ENCODE assay signal across 11 cellular contexts in the genomic region with DNA sequence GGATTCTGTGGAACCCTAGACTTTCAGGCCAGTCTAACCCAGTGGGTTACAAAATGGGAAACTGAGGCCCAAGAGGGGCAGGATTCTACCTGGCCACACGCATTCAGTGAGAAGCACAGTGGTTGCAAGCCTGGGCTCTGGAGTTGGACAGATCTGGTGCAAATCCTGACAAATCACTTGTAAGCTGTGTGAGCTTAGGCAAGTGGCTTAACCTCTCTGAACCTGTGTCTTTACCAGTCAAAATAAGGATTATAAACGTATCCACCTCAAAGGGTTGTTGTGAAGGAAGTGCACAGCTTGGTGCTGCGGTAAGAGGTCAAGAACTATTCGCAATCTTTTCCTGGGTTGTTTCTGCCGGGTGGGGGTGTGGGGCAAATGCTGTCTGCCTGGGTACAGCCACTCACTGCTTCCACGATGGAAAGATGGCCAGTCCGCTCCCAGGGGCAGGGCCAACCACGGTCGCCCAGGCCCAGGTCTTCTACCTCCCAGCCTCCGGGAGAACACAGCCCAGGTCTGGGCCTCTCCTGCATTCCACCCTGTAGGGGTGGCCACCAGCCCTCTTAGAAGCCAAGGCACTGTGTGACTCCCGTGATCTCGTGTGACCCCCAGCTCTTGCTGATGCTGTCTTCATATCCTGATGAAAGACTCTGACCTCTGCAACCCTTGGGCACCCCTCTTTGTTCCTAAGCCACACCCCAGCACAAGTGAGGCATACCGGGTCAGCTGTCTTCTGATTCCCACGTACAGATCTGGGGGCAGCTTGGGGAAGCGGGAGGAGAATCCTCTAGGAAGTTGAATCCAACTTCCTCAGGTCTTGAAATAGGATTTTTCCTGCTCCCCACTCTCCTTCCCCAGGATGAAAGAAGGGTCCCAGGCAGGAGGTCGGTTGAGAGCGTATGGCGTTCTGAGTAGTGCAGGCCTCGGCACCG. TPM values are rescaled to one million over a fixed set of nuclear protein-coding genes. Genes with fewer than 3 reads are reported as not detected.
DNase-seq lines count a peak whose midpoint lies in the region; ATAC-seq and TF ChIP-seq lines count a peak whose summit lies in the region.
"Had no signal": no experiment of that assay in that cellular context is flagged by ENCODE, and none has a peak within 500 bp of the region (broad histone marks: within the 10 kb centered on the region; RNA-seq: fewer than 3 reads in every experiment).

No MANE protein-coding gene starts in this region.

- no peak for TF ChIP-seq CTCF in Loucy (conservative IDR thresholded peaks at IDR 0.05; ENCODE audit: low read length)

- H3K4me3 ChIP-seq in Loucy (ENCODE audit: low read length, poor library complexity, severe bottlenecking) (no peak overlapping the region), iPS-18a (ENCODE audit: low read length) (peak overlapping the region; percentile 56)

- peak overlapping the region; percentile 68 for H3K4me2 ChIP-seq in Loucy (ENCODE audit: low read depth, low read length, poor library complexity, severe bottlenecking)

- intact Hi-C loops in sciatic nerve (cut with DNase I) = loop anchor here (5.0 kb wide), 1 partner anchor 568 kb away; no protein-coding TSS in a partner anchor

- DNase-seq in activated CD8-positive, alpha-beta memory T cell treated with anti-CD3 and anti-CD28 coated beads, Interleukin-2, amount 50 U/mL, for 48 hours = peak; percentile 47
- DNase-seq in activated CD8-positive, alpha-beta memory T cell treated with anti-CD3 and anti-CD28 coated beads, Interleukin-2, amount 50 U/mL, for 4 hours = no peak
- DNase-seq in sciatic nerve (ENCODE audit: low spot score) = peak; percentile 51
- no peak for DNase-seq in C1 segment of cervical spinal cord (lab: John Stamatoyannopoulos, UW)
- DNase-seq in NCI-H1436 (lab: John Stamatoyannopoulos, UW) = no peak
- no peak for DNase-seq in stimulated activated CD4-positive, alpha-beta T cell treated with anti-CD3 and anti-CD28 coated beads, Interleukin-2, amount 100 ng/mL, for 48 hours

- no peaks in the 10 kb centered on the region for H4K20me1 ChIP-seq in Loucy (ENCODE audit: insufficient read depth, low read length, poor library complexity, severe bottlenecking)

- no peaks in the 10 kb centered on the region for H3K79me2 ChIP-seq in Loucy (ENCODE audit: insufficient read depth, low read length)

- H3K9ac ChIP-seq in Loucy (ENCODE audit: low read depth, low read length, poor library complexity, severe bottlenecking) (no peak overlapping the region), iPS-18a (ENCODE audit: low read length) (no peak overlapping the region)

- no peak for ATAC-seq in sciatic nerve

- H3F3A ChIP-seq in Loucy (ENCODE audit: low read depth) = no peaks in the 10 kb centered on the region

- H3K27me3 ChIP-seq in Loucy (ENCODE audit: insufficient read depth, low read length, poor library complexity, severe bottlenecking) (peaks cover 26% of the 10 kb centered on the region), iPS-18a (ENCODE audit: control insufficient read depth, insufficient read depth, low read length) (peaks cover 44% of the 10 kb centered on the region)

- H3K36me3 ChIP-seq in Loucy (ENCODE audit: insufficient read depth, low read length) (no peaks in the 10 kb centered on the region), iPS-18a (ENCODE audit: control insufficient read depth, low read depth, low read length) (no peaks in the 10 kb centered on the region)
- H3K36me3 ChIP-seq: esophagus squamous epithelium, vagina had no signal

- H3K4me1 ChIP-seq in Loucy (ENCODE audit: insufficient read depth, low read length, poor library complexity, severe bottlenecking) (no peaks in the 10 kb centered on the region), iPS-18a (ENCODE audit: control insufficient read depth, low read depth, low read length) (no peaks in the 10 kb centered on the region)

- no peak overlapping the region for H3K27ac ChIP-seq in iPS-18a (ENCODE audit: low read length)
- H3K27ac ChIP-seq: esophagus squamous epithelium, vagina had no signal

- H3K9me3 ChIP-seq in Loucy (ENCODE audit: insufficient read depth, low read depth, low read length) (no peaks in the 10 kb centered on the region), iPS-18a (ENCODE audit: control insufficient read depth, low read depth, low read length) (no peaks in the 10 kb centered on the region)
- H3K9me3 ChIP-seq: esophagus squamous epithelium, vagina had no signal

- H2AFZ ChIP-seq in Loucy (ENCODE audit: low read length) = no peak overlapping the region

- no peaks in the 10 kb centered on the region for H3K9me2 ChIP-seq in Loucy (replicated peaks; ENCODE audit: low read depth, low read length)

RNA-seq across cellular contexts. Expression of a gene that starts 1.5 kb away (rescaled TPM):
- total RNA-seq in sciatic nerve = not detected
- total RNA-seq: natural killer cell treated with Interleukin-12 subunit alpha and Interleukin-12 subunit beta and Interleukin-15 and Interleukin-18, amount 100 ng/mL, for 72 hours had no signal

RNA-seq across cellular contexts. Expression of a gene that starts 21.7 kb away (rescaled TPM):
- total RNA-seq in sciatic nerve = not detected
- total RNA-seq: natural killer cell treated with Interleukin-12 subunit alpha and Interleukin-12 subunit beta and Interleukin-15 and Interleukin-18, amount 100 ng/mL, for 72 hours had no signal

RNA-seq across cellular contexts. Expression of a gene that starts 54.0 kb away (rescaled TPM):
- 1.8 TPM for total RNA-seq in sciatic nerve

Comparison
In these comparisons a context has a peak if more than half of its experiments do, and no peak if none do; other contexts are left out.
1. DNase-seq: peak in activated CD8-positive, alpha-beta memory T cell treated with anti-CD3 and anti-CD28 coated beads, Interleukin-2, amount 50 U/mL, for 48 hours (single experiment) and sciatic nerve (single experiment); none in activated CD8-positive, alpha-beta memory T cell treated with anti-CD3 and anti-CD28 coated beads, Interleukin-2, amount 50 U/mL, for 4 hours (single experiment), C1 segment of cervical spinal cord (0 of 14), NCI-H1436 (single experiment) and stimulated activated CD4-positive, alpha-beta T cell treated with anti-CD3 and anti-CD28 coated beads, Interleukin-2, amount 100 ng/mL, for 48 hours (0 of 2).